1 cellular context compared by ENCODE assay signal in genomic region chr1:161080391-161081150, GRCh38.
TF ChIP-seq lines count a peak whose summit lies in the region.

No MANE protein-coding gene starts in this region.

TF ChIP-seq in SK-N-SH, 30 proteins besides CTCF, POLR2A, EP300 and RAD21:
- TF ChIP-seq MXI1 (IDR thresholded peaks at IDR 0.05; ENCODE audit: low read depth, low read length), result no peak
- no peak for TF ChIP-seq NRF1 (IDR thresholded peaks at IDR 0.05; ENCODE audit: low read depth, low read length)
- no peak for TF ChIP-seq FOXM1 (IDR thresholded peaks at IDR 0.05; ENCODE audit: low read depth)
- TF ChIP-seq TEAD4 (IDR thresholded peaks at IDR 0.05; ENCODE audit: borderline replicate concordance, insufficient read depth), result no peak
- no peak for TF ChIP-seq NFIC (IDR thresholded peaks at IDR 0.05; ENCODE audit: borderline replicate concordance)
- TF ChIP-seq PBX3 (IDR thresholded peaks at IDR 0.05), result no peak
- no peak for TF ChIP-seq REST (IDR thresholded peaks at IDR 0.05; ENCODE audit: low read depth, low read length)
